Comparison of ENCODE assay signal across 14 cellular contexts in the genomic region with DNA sequence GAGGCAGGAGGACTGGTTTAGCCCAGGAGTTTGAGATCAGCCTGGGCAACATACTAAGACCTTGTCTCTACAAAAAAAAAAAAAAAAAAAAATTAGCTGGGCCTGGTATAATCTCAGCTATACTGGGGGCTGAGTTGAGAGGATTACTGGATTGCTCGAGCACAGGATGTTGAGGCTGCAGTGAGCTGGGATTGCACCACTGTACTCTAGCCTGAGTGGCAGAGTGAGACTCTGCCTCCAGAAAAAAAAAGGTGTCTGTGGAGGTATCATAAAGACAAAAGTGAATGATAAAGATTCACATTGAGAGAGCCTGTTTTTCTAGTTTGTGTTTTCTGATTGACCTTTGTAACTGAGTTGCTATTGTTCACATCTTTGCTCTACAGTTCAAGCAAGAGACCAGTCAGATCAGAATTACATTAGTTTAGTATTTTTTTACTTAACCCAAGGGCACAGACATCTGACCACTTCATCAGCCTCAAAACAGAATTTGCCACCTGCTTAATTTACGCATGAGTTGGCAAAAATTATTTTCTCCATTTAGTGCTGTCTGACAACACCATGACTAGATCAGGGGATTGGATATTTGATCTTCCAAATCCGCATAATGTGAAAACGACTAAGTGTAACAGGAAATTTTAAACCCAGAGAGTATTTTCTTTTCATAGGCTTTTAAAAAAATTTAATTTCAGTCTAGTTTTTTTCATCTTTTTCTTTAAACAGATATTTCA.
DNase-seq lines count a peak whose midpoint lies in the region; ATAC-seq, FAIRE-seq and TF ChIP-seq lines count a peak whose summit lies in the region.
"Had no signal": no experiment of that assay in that cellular context is flagged by ENCODE, and none has a peak within 500 bp of the region (broad histone marks: within the 10 kb centered on the region; RNA-seq: fewer than 3 reads in every experiment).

No MANE protein-coding gene starts in this region.

- no peaks in the 10 kb centered on the region for H3K36me3 ChIP-seq in HepG2 (replicated peaks in 1 of 2; ENCODE audit: control insufficient read depth in 1 of 2, insufficient read depth in 2 of 2, low read length in 2 of 2)
- H3K36me3 ChIP-seq in right lobe of liver, result no peaks in the 10 kb centered on the region
- no peaks in the 10 kb centered on the region for H3K36me3 ChIP-seq in smooth muscle cell (ENCODE audit: low read depth)
- H3K36me3 ChIP-seq: cardiac muscle cell had no signal

- DNase-seq in HepG2 (ENCODE audit: low spot score), result no peak
- DNase-seq in right lobe of liver, result no peak
- peak; percentile 60 for DNase-seq in NCI-H345 treated with DMSO at 0.1 percent for 48 hours (lab: John Stamatoyannopoulos, UW; ENCODE audit: unreplicated experiment)
- peak; percentile 44 for DNase-seq in amniotic epithelial cell (ENCODE audit: low read depth)
- DNase-seq in urothelium cell line (ENCODE audit: low spot score), result no peak
- no peak for DNase-seq in left cardiac atrium
- no peak for DNase-seq in smooth muscle cell (lab: John Stamatoyannopoulos, UW; ENCODE audit: unreplicated experiment)
- DNase-seq in cortex of kidney (lab: John Stamatoyannopoulos, UW), result no peak
- DNase-seq: activated CD4-positive, alpha-beta T cell treated with anti-CD3 and anti-CD28 coated beads, Interleukin-2, amount 50 U/mL, for 48 hours; activated gamma-delta T cell treated with Interleukin-2 at 50 U/mL for 16 hours; psoas muscle; stimulated activated CD4-positive, alpha-beta T cell treated with anti-CD3 and anti-CD28 coated beads, Interleukin-4, amount 100 ng/mL, for 24 hours; stimulated activated naive CD8-positive, alpha-beta T cell treated with anti-CD3 and anti-CD28 coated beads, Interleukin-15, Interleukin-2, amounts not matched to agents 100 U/mL and 50 U/mL, for 24 hours had no signal

- H2AFZ ChIP-seq in HepG2 (ENCODE audit: low read length) (no peak overlapping the region), smooth muscle cell (ENCODE audit: low read depth) (no peak overlapping the region)

- H3F3A ChIP-seq in smooth muscle cell (ENCODE audit: low read depth), result peaks cover 5% of the 10 kb centered on the region

- peak; percentile 65 for ATAC-seq in HepG2
- no peak for ATAC-seq in right lobe of liver
- no peak for ATAC-seq in left cardiac atrium
- ATAC-seq: psoas muscle; stimulated activated naive CD8-positive, alpha-beta T cell treated with anti-CD3 and anti-CD28 coated beads, Interleukin-15, Interleukin-2, amounts not matched to agents 100 U/mL and 50 U/mL, for 24 hours had no signal

- TF ChIP-seq EP300 in HepG2 (IDR thresholded peaks at IDR 0.05; ENCODE audit: low read depth in 2 of 2, low read length in 2 of 2), result no peak
- no peak for TF ChIP-seq EP300 in HepG2 (CRISPR knock-in tag; IDR thresholded peaks at IDR 0.05; ENCODE audit: borderline replicate concordance)

- TF ChIP-seq CTCF in HepG2 (CRISPR knock-in tag; IDR thresholded peaks at IDR 0.05), result no peak
- no peak for TF ChIP-seq CTCF in right lobe of liver (IDR thresholded peaks at IDR 0.05)
- no peak for TF ChIP-seq CTCF in smooth muscle cell (IDR thresholded peaks at IDR 0.05; ENCODE audit: borderline replicate concordance, insufficient read depth, poor library complexity, severe bottlenecking)

- intact Hi-C loops in HepG2 (cut with micrococcal nuclease; ENCODE audit: unreplicated experiment), result no loop called here
- intact Hi-C loops in right lobe of liver (cut with DNase I), result no loop called here
- intact Hi-C loops in left cardiac atrium (cut with DNase I), result no loop called here

- CTCF ChIA-PET in HepG2 (lab: Yijun Ruan, JAX; ENCODE audit: low intra/inter-chr PET ratio, low total read pairs), result no interaction called here

- H3K4me3 ChIP-seq in HepG2 (replicated peaks in 1 of 3; ENCODE audit: insufficient read depth in 1 of 3, low read depth in 2 of 3, low read length in 3 of 3) (no peak overlapping the region), right lobe of liver (no peak overlapping the region), smooth muscle cell (no peak overlapping the region)
- H3K4me3 ChIP-seq: cardiac muscle cell, psoas muscle had no signal

- H3K27me3 ChIP-seq in HepG2 (ENCODE audit: control insufficient read depth in 1 of 2, insufficient read depth in 2 of 2, low read length in 2 of 2) (no peaks in the 10 kb centered on the region), right lobe of liver (no peaks in the 10 kb centered on the region), smooth muscle cell (ENCODE audit: low read depth) (no peaks in the 10 kb centered on the region)

- no peak overlapping the region for H3K4me2 ChIP-seq in HepG2 (ENCODE audit: low read depth, low read length)
- no peak overlapping the region for H3K4me2 ChIP-seq in smooth muscle cell

- POLR2A ChIA-PET in HepG2 (lab: Yijun Ruan, JAX), result no interaction called here

- in situ Hi-C loops in HepG2 (cut with HindIII; ENCODE audit: extremely low pct_ligation_motif_present, low pct_unique_long_range_greater_than_20kb), result no loop called here

- H4K20me1 ChIP-seq in HepG2 (ENCODE audit: insufficient read depth, low read length), result no peaks in the 10 kb centered on the region
- H4K20me1 ChIP-seq in smooth muscle cell (ENCODE audit: low read depth), result no peaks in the 10 kb centered on the region

- no peak for TF ChIP-seq RAD21 in HepG2 (CRISPR knock-in tag; IDR thresholded peaks at IDR 0.05)

- 53% methylated on average over 4 of the region's 4 CpGs for WGBS in HepG2 (ENCODE audit: low lambda C conversion rate)
- 73% methylated on average over 4 of the region's 4 CpGs for WGBS in right lobe of liver (ENCODE audit: insufficient coverage, low coverage, low lambda C conversion rate, missing lambda C conversion rate)
- WGBS in smooth muscle cell (ENCODE audit: low lambda C conversion rate), result 74% methylated on average over 4 of the region's 4 CpGs

- H3K9me3 ChIP-seq in HepG2 (ENCODE audit: low read length), result no peaks in the 10 kb centered on the region
- no peaks in the 10 kb centered on the region for H3K9me3 ChIP-seq in right lobe of liver
- no peaks in the 10 kb centered on the region for H3K9me3 ChIP-seq in smooth muscle cell (replicated peaks; ENCODE audit: low read depth)
- H3K9me3 ChIP-seq: psoas muscle had no signal

- peaks cover 51% of the 10 kb centered on the region for H3K4me1 ChIP-seq in HepG2 (ENCODE audit: insufficient read depth, low read length)
- H3K4me1 ChIP-seq in right lobe of liver, result peaks cover 0 to 25% (median 12%) of the 10 kb centered on the region in 4 donors
- H3K4me1 ChIP-seq in smooth muscle cell (ENCODE audit: low read depth), result peaks cover 5% of the 10 kb centered on the region
- H3K4me1 ChIP-seq: psoas muscle had no signal

- no peak overlapping the region for H3K9ac ChIP-seq in HepG2 (ENCODE audit: insufficient read depth, low read depth, low read length)
- no peak overlapping the region for H3K9ac ChIP-seq in smooth muscle cell (ENCODE audit: low read depth)

- no peak overlapping the region for H3K27ac ChIP-seq in HepG2 (ENCODE audit: extremely low read length, insufficient read depth, low read length)
- H3K27ac ChIP-seq in right lobe of liver, result no peak overlapping the region
- no peak overlapping the region for H3K27ac ChIP-seq in smooth muscle cell (ENCODE audit: low read depth)
- H3K27ac ChIP-seq: cardiac muscle cell, psoas muscle had no signal

- BruUV-seq in HepG2 (replicated peaks; lab: Mats Ljungman, UMichigan), result no TSS peak

- TF ChIP-seq POLR2A in HepG2 (IDR thresholded peaks at IDR 0.05; ENCODE audit: insufficient read depth in 1 of 2, low read depth in 2 of 2, low read length in 2 of 2), result no peak
- no peak for TF ChIP-seq POLR2A in right lobe of liver (IDR thresholded peaks at IDR 0.05)

- H3K79me2 ChIP-seq in HepG2 (ENCODE audit: insufficient read depth, low read length), result no peaks in the 10 kb centered on the region
- H3K79me2 ChIP-seq in smooth muscle cell (ENCODE audit: low read depth), result no peaks in the 10 kb centered on the region

- no peak for FAIRE-seq in HepG2 (lab: Jason Lieb, UNC)
- peak; percentile 35 for FAIRE-seq in urothelium cell line (lab: Jason Lieb, UNC)

TF ChIP-seq in HepG2, 621 proteins besides CTCF, POLR2A, EP300 and RAD21:
- TF ChIP-seq MAFK (conservative IDR thresholded peaks at IDR 0.05 in 1 of 2, IDR thresholded peaks at IDR 0.05 in 1 of 2; ENCODE audit: low read length in 2 of 2), result peak; percentile 21 to 46; a peak in 2 of 4 replicates
- TF ChIP-seq, protein P1, sequence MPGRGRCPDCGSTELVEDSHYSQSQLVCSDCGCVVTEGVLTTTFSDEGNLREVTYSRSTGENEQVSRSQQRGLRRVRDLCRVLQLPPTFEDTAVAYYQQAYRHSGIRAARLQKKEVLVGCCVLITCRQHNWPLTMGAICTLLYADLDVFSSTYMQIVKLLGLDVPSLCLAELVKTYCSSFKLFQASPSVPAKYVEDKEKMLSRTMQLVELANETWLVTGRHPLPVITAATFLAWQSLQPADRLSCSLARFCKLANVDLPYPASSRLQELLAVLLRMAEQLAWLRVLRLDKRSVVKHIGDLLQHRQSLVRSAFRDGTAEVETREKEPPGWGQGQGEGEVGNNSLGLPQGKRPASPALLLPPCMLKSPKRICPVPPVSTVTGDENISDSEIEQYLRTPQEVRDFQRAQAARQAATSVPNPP (CRISPR knock-in tag; IDR thresholded peaks at IDR 0.05), result no peak
- no peak for TF ChIP-seq SP140L (CRISPR knock-in tag; IDR thresholded peaks at IDR 0.05; ENCODE audit: borderline replicate concordance)
- TF ChIP-seq FOXK2 (IDR thresholded peaks at IDR 0.05), result no peak
- no peak for TF ChIP-seq XRCC5 (optimal IDR thresholded peaks at IDR 0.05; ENCODE audit: low read length)

Comparison
In these comparisons a context has a peak if more than half of its experiments do, and no peak if none do; other contexts are left out.
1. DNase-seq: peak in NCI-H345 treated with DMSO at 0.1 percent for 48 hours (single experiment) and amniotic epithelial cell (single experiment); none in HepG2 (single experiment), right lobe of liver (0 of 3), urothelium cell line (single experiment), left cardiac atrium (single experiment), smooth muscle cell (single experiment) and cortex of kidney (single experiment).